Comparison of ENCODE assay signal across 13 cellular contexts in the genomic region with DNA sequence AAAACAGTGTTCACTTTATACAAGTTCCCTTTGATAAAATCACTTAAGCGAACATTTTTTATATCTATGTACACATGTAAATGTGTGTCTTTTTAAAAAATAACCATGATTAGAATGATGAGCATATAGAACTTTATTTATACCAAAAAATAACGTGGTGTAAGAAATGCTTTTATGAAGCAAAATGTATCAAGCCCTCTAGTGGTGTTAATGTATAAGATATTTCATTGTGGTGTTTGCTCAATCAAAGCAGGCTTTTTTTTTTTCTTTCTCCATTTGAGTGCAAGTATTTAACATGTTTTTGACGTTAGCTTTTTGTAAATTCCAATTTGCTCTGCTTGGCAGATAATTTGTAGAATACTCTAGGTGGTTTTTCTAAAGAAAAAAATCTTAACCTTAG.
DNase-seq lines count a peak whose midpoint lies in the region; FAIRE-seq and TF ChIP-seq lines count a peak whose summit lies in the region.
"Had no signal": no experiment of that assay in that cellular context is flagged by ENCODE, and none has a peak within 500 bp of the region (broad histone marks: within the 10 kb centered on the region; RNA-seq: fewer than 3 reads in every experiment).

No MANE protein-coding gene starts in this region.

- peak; percentile 43 for TF ChIP-seq CTCF in D721Med (IDR thresholded peaks at IDR 0.05; ENCODE audit: insufficient read depth, missing control alignments)
- TF ChIP-seq CTCF in kidney epithelial cell (IDR thresholded peaks at IDR 0.05; ENCODE audit: insufficient read depth, low read length, poor library complexity, severe bottlenecking) = peak; percentile 38
- no peak for TF ChIP-seq CTCF in GM13976 (IDR thresholded peaks at IDR 0.05; ENCODE audit: borderline replicate concordance, control extremely low read depth, extremely low read depth, insufficient read depth, missing control alignments)

- peak; percentile 35 for FAIRE-seq in D721Med (lab: Jason Lieb, UNC)

- DNase-seq in D721Med (ENCODE audit: insufficient read length, low spot score) = no peak
- peak; percentile 32 for DNase-seq in KBM-7
- peak; percentile 2 for DNase-seq in SKM-1 treated with dmso at 0.1 percent for 144 hours (lab: John Stamatoyannopoulos, UW; ENCODE audit: unreplicated experiment)
- DNase-seq in kidney epithelial cell (ENCODE audit: low read depth) = no peak
- no peak for DNase-seq in AG08395 (ENCODE audit: low spot score)
- no peak for DNase-seq in GM13976 (ENCODE audit: low spot score)
- DNase-seq in middle frontal gyrus (ENCODE audit: extremely low spot score, low spot score) = no peak
- DNase-seq in NCI-H2196 (lab: John Stamatoyannopoulos, UW; ENCODE audit: unreplicated experiment) = no peak
- DNase-seq: activated CD8-positive, alpha-beta memory T cell treated with anti-CD3 and anti-CD28 coated beads, Interleukin-2, amount 50 U/mL, for 4 hours; effector memory CD4-positive, alpha-beta T cell; GOT3; RPMI8226 had no signal

- H3K27me3 ChIP-seq in kidney epithelial cell (ENCODE audit: control insufficient read depth, insufficient read depth, low read length) = no peaks in the 10 kb centered on the region

- in situ Hi-C loops in KBM-7 (cut with MboI; ENCODE audit: low pct_unique_long_range_greater_than_20kb, low sequenced_read_pairs) (no loop called here), GM13976 (cut with MboI; ENCODE audit: low sequenced_read_pairs, unreplicated experiment) (no loop called here)

- no peaks in the 10 kb centered on the region for H3K36me3 ChIP-seq in kidney epithelial cell (ENCODE audit: control insufficient read depth, insufficient read depth, low read length)
- H3K36me3 ChIP-seq: thoracic aorta had no signal

- H3K4me3 ChIP-seq in kidney epithelial cell (ENCODE audit: low read depth, low read length) = no peak overlapping the region
- H3K4me3 ChIP-seq: thoracic aorta had no signal

Comparison
In these comparisons a context has a peak if more than half of its experiments do, and no peak if none do; other contexts are left out.
1. DNase-seq: peak in KBM-7 (single experiment) and SKM-1 treated with dmso at 0.1 percent for 144 hours (single experiment); none in D721Med (single experiment), kidney epithelial cell (single experiment), AG08395 (single experiment), GM13976 (single experiment), middle frontal gyrus (single experiment) and NCI-H2196 (single experiment).